ENCODE assay signal across 30 cellular contexts in the genomic region with DNA sequence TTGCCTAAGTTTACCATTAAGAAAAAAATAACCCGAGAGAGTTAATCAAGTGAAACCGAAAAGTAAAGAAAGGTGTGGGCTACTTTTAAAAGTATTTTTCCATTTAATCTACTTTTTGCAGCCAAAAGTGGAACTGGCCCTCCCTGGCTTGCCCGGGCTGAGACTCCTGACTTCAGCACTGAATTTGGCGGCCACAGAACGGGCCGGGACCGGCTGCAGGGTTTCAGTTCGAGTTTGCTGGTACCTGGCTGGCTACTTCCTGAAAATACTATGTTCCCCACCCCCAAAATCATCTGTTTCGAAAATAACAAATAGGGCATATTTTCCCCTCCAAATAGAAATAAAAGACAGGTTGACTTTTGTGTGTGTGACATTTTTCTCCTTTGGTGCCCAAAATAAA.
"Had no signal": no experiment of that assay in that cellular context is flagged by ENCODE, and none has a peak within 500 bp of the region (broad histone marks: within the 10 kb centered on the region; RNA-seq: fewer than 3 reads in every experiment).

No MANE protein-coding gene starts in this region.

- H3K27me3 ChIP-seq: adrenal gland, breast epithelium, cardiac muscle cell, colonic mucosa had no signal

- H3K4me1 ChIP-seq: adrenal gland, breast epithelium, colonic mucosa, gastroesophageal sphincter had no signal

- H3K36me3 ChIP-seq: adrenal gland, breast epithelium, cardiac muscle cell, colonic mucosa, esophagus squamous epithelium, gastroesophageal sphincter, heart right ventricle had no signal

- H3K27ac ChIP-seq: adrenal gland, breast epithelium, cardiac muscle cell, colonic mucosa, epithelial cell of prostate, esophagus squamous epithelium, gastroesophageal sphincter, heart right ventricle had no signal

- ATAC-seq: activated CD4-positive, alpha-beta T cell treated with anti-CD3 and anti-CD28 coated beads for 36 hours; activated CD8-positive, alpha-beta memory T cell treated with anti-CD3 and anti-CD28 coated beads, Interleukin-2, amount 10 ng/mL, durations not matched to agents 7 days and 5 days; activated CD8-positive, alpha-beta T cell treated with anti-CD3 and anti-CD28 coated beads, Interleukin-2, amount 10 ng/mL, durations not matched to agents 7 days and 5 days; activated naive CD8-positive, alpha-beta T cell treated with anti-CD3 and anti-CD28 coated beads, Interleukin-2, amount 50 U/mL, for 24 hours; gastroesophageal sphincter; heart right ventricle; T-helper 17 cell had no signal

- H3K9me3 ChIP-seq: adrenal gland, breast epithelium, colonic mucosa, esophagus squamous epithelium, gastroesophageal sphincter had no signal

- H3K4me3 ChIP-seq: adrenal gland, breast epithelium, cardiac muscle cell, colonic mucosa, esophagus squamous epithelium, gastroesophageal sphincter, heart right ventricle had no signal

- DNase-seq: activated CD4-positive, alpha-beta memory T cell treated with anti-CD3 and anti-CD28 coated beads for 36 hours; activated CD4-positive, alpha-beta T cell treated with anti-CD3 and anti-CD28 coated beads for 36 hours; activated CD4-positive, alpha-beta T cell treated with anti-CD3 and anti-CD28 coated beads, Interleukin-2, amount 10 ng/mL, durations not matched to agents 24 days and 14 days; activated CD4-positive, CD25-positive, alpha-beta regulatory T cell; activated CD4-positive, CD25-positive, alpha-beta regulatory T cell treated with anti-CD3 and anti-CD28 coated beads, Interleukin-2, amount 50 U/mL, for 72 hours; activated CD8-positive, alpha-beta memory T cell treated with anti-CD3 and anti-CD28 coated beads, Interleukin-2, amount 10 ng/mL, durations not matched to agents 7 days and 5 days; activated CD8-positive, alpha-beta memory T cell treated with anti-CD3 and anti-CD28 coated beads, Interleukin-2, amount 50 U/mL, for 4 hours; activated CD8-positive, alpha-beta T cell treated with anti-CD3 and anti-CD28 coated beads, Interleukin-2, amount 10 ng/mL, durations not matched to agents 7 days and 5 days; activated effector memory CD4-positive, alpha-beta T cell treated with anti-CD3 and anti-CD28 coated beads, Interleukin-2, amount 50 U/mL, for 16 hours; activated naive CD4-positive, alpha-beta T cell treated with anti-CD3 and anti-CD28 coated beads for 36 hours; activated naive CD8-positive, alpha-beta T cell treated with anti-CD3 and anti-CD28 coated beads for 36 hours; activated naive CD8-positive, alpha-beta T cell treated with anti-CD3 and anti-CD28 coated beads, Interleukin-2, amount 50 U/mL, for 24 hours; activated T-cell treated with anti-CD3 and anti-CD28 coated beads, Interleukin-2, amount 50 U/mL, for 1 hour; activated T-cell treated with anti-CD3 and anti-CD28 coated beads, Interleukin-2, amount 50 U/mL, for 48 hours; adrenal gland; amygdala; aorta; central memory CD4-positive, alpha-beta T cell; cerebellar nuclear complex; colonic mucosa; effector CD8-positive, alpha-beta T cell; esophagus squamous epithelium; foreskin melanocyte; heart right ventricle; T-helper 17 cell; T1000 had no signal
